Comparison of ENCODE assay signal across 1 cellular context in the genomic region with DNA sequence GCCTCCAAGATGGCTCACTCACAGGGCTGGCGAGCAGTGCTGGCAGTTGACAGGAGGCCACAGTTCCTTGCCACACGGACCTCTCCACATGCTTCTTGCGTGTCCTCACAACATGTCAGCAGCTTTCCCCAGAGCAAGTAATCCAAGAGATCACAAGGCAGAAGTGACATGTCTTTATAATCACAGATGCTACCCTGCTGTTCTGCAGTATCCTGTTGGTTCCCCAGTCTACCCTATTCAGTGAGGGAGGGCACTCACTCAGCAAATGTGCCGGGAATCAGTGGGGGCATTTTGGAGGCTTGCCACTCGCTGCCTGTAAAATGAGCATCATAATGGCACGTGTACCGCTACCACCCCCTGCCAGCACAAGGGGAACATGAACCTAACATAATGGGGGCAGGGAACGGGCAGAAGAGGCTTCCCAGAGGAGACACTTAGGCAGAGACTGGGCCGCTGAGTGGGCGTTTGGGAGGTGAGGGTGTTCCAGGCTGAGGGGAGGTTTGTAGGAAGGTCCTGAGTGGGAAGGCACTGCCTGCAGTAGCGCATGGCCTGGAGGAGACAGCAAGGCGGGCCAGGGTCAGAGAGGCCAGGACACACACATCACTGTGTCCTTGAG.
TF ChIP-seq lines count a peak whose summit lies in the region.

No MANE protein-coding gene starts in this region.

TF ChIP-seq in GM12878, 131 proteins besides CTCF, POLR2A, EP300 and RAD21 (continued from another document):
- TF ChIP-seq, protein P1, sequence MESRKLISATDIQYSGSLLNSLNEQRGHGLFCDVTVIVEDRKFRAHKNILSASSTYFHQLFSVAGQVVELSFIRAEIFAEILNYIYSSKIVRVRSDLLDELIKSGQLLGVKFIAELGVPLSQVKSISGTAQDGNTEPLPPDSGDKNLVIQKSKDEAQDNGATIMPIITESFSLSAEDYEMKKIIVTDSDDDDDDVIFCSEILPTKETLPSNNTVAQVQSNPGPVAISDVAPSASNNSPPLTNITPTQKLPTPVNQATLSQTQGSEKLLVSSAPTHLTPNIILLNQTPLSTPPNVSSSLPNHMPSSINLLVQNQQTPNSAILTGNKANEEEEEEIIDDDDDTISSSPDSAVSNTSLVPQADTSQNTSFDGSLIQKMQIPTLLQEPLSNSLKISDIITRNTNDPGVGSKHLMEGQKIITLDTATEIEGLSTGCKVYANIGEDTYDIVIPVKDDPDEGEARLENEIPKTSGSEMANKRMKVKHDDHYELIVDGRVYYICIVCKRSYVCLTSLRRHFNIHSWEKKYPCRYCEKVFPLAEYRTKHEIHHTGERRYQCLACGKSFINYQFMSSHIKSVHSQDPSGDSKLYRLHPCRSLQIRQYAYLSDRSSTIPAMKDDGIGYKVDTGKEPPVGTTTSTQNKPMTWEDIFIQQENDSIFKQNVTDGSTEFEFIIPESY (IDR thresholded peaks at IDR 0.05), result no peak
- TF ChIP-seq WRNIP1 (IDR thresholded peaks at IDR 0.05; ENCODE audit: borderline replicate concordance, low read depth, low read length), result no peak
- no peak for TF ChIP-seq BACH1 (IDR thresholded peaks at IDR 0.05; ENCODE audit: borderline replicate concordance)
- TF ChIP-seq HDGF (IDR thresholded peaks at IDR 0.05), result no peak
- TF ChIP-seq NR2C2 (IDR thresholded peaks at IDR 0.05; ENCODE audit: borderline replicate concordance, control insufficient read depth, insufficient read length, low read depth), result no peak
- no peak for TF ChIP-seq BMI1 (IDR thresholded peaks at IDR 0.05; ENCODE audit: borderline replicate concordance)
- TF ChIP-seq, protein P2, sequence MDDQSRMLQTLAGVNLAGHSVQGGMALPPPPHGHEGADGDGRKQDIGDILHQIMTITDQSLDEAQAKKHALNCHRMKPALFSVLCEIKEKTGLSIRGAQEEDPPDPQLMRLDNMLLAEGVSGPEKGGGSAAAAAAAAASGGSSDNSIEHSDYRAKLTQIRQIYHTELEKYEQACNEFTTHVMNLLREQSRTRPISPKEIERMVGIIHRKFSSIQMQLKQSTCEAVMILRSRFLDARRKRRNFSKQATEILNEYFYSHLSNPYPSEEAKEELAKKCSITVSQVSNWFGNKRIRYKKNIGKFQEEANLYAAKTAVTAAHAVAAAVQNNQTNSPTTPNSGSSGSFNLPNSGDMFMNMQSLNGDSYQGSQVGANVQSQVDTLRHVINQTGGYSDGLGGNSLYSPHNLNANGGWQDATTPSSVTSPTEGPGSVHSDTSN (IDR thresholded peaks at IDR 0.05; ENCODE audit: insufficient replicate concordance, low read depth, low read length), result no peak
- no peak for TF ChIP-seq JUNB (IDR thresholded peaks at IDR 0.05)
- no peak for TF ChIP-seq TAF1 (IDR thresholded peaks at IDR 0.05; ENCODE audit: borderline replicate concordance, low read depth, low read length)
